In the genomic region with DNA sequence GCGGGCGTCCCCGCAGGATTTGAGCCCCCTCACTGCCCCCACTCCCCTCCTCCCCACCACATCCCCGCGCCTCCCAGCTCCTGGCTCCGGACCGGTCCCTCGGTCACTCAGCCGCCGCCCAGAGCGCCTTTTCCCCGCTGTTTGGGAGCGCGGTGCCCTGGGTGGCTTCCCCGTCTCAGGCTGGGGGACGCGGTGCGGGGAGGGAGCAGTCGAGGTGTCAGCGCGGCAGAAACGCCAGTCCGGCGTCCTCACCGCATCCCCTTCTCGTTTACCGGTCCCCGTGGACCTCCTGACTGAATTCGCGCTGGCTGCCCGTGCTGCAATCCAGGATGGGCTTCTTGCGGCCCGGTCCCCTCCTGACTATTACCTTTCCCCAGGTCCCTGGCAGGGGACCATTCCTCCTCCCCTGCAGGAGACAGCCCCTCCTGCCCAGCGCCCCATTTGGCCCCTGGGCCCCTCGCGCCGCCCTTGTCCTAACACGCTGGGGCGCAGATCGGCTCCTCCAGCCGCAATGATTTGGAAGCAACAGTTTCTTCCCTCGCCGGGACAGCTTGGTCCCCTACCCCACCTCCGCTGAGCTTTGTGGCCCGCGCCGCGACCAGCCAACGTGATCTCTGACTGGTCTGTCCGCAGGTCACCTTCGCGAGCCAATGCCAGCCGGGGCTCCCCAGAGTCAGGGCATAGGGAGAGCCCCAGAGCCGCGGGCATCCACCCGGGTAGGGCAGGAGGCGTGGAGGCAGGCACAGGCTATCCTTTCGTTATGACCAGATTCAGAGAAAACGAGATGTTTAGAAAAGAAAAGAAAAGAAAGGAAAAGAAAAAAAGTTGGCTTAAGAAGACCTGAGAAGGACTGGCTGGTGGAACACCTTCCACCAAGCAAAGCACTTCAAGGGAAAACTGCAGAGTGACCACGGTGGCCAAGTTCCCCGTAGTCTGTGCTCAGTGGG, we compare ENCODE assay signal across 1 cellular context.
TF ChIP-seq lines count a peak whose summit lies in the region.

No MANE protein-coding gene starts in this region.

TF ChIP-seq in H1, 55 proteins besides CTCF, POLR2A, EP300 and RAD21 (continued from another document):
- TF ChIP-seq, protein P1, sequence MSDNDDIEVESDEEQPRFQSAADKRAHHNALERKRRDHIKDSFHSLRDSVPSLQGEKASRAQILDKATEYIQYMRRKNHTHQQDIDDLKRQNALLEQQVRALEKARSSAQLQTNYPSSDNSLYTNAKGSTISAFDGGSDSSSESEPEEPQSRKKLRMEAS (IDR thresholded peaks at IDR 0.05) = no peak
- TF ChIP-seq BACH1 (IDR thresholded peaks at IDR 0.05; ENCODE audit: low read length) = no peak
- TF ChIP-seq GABPA (IDR thresholded peaks at IDR 0.05; ENCODE audit: borderline replicate concordance, insufficient read depth, low read length) = no peak; the same call in 1 of the 2 replicates
- TF ChIP-seq PHF8 (conservative IDR thresholded peaks at IDR 0.05; ENCODE audit: low read depth, low read length) = no peak
- no peak for TF ChIP-seq SAP30 (IDR thresholded peaks at IDR 0.05; ENCODE audit: insufficient read depth, insufficient replicate concordance, low read length)
- no peak for TF ChIP-seq POU5F1 (IDR thresholded peaks at IDR 0.05; ENCODE audit: low read depth, low read length)
- no peak for TF ChIP-seq JUND (IDR thresholded peaks at IDR 0.05; ENCODE audit: low read length)
- no peak for TF ChIP-seq E2F6 (IDR thresholded peaks at IDR 0.05)
- TF ChIP-seq SUZ12 (IDR thresholded peaks at IDR 0.05; ENCODE audit: low read length) = peak; percentile 79
- no peak for TF ChIP-seq POLR2AphosphoS5 (IDR thresholded peaks at IDR 0.05; ENCODE audit: low read depth, low read length)
- peak; percentile 65 for TF ChIP-seq EZH2 (IDR thresholded peaks at IDR 0.05; ENCODE audit: low read depth, low read length, severe bottlenecking)
- TF ChIP-seq MAFK (IDR thresholded peaks at IDR 0.05; ENCODE audit: low read depth, low read length) = no peak
- TF ChIP-seq ASH2L (IDR thresholded peaks at IDR 0.05; ENCODE audit: low read length) = peak; percentile 70
- TF ChIP-seq KDM5A (IDR thresholded peaks at IDR 0.05; ENCODE audit: low read length) = no peak
- no peak for TF ChIP-seq CBX5 (IDR thresholded peaks at IDR 0.05; ENCODE audit: low read depth, low read length)
- TF ChIP-seq JUN (IDR thresholded peaks at IDR 0.05; ENCODE audit: low read depth, low read length) = no peak
- TF ChIP-seq TCF12 (IDR thresholded peaks at IDR 0.05; ENCODE audit: low read depth, low read length) = no peak
- TF ChIP-seq CHD1 (IDR thresholded peaks at IDR 0.05; ENCODE audit: low read depth, low read length) = no peak
- TF ChIP-seq SRF (IDR thresholded peaks at IDR 0.05; ENCODE audit: low read depth, low read length) = no peak
- TF ChIP-seq ZNF274 (IDR thresholded peaks at IDR 0.05; ENCODE audit: borderline replicate concordance, extremely low read depth, low read length) = no peak
- TF ChIP-seq, protein P2, sequence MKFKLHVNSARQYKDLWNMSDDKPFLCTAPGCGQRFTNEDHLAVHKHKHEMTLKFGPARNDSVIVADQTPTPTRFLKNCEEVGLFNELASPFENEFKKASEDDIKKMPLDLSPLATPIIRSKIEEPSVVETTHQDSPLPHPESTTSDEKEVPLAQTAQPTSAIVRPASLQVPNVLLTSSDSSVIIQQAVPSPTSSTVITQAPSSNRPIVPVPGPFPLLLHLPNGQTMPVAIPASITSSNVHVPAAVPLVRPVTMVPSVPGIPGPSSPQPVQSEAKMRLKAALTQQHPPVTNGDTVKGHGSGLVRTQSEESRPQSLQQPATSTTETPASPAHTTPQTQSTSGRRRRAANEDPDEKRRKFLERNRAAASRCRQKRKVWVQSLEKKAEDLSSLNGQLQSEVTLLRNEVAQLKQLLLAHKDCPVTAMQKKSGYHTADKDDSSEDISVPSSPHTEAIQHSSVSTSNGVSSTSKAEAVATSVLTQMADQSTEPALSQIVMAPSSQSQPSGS (IDR thresholded peaks at IDR 0.05; ENCODE audit: low read length) = no peak
- no peak for TF ChIP-seq TAF7 (optimal IDR thresholded peaks at IDR 0.05; ENCODE audit: borderline replicate concordance, low read depth, low read length)
- 0 out of 2 replicates have a peak, but pooled peaks have one; percentile 13 for TF ChIP-seq TAF1 (IDR thresholded peaks at IDR 0.05; ENCODE audit: low read depth, low read length)
- no peak for TF ChIP-seq SP2 (IDR thresholded peaks at IDR 0.05; ENCODE audit: low read length)
- TF ChIP-seq HDAC6 (IDR thresholded peaks at IDR 0.05; ENCODE audit: low read depth, low read length) = no peak
- TF ChIP-seq CHD7 (IDR thresholded peaks at IDR 0.05; ENCODE audit: insufficient replicate concordance, low read length) = no peak
- TF ChIP-seq KDM1A (IDR thresholded peaks at IDR 0.05; ENCODE audit: borderline replicate concordance, low read length) = no peak
- TF ChIP-seq KDM4A (IDR thresholded peaks at IDR 0.05; ENCODE audit: low read depth, low read length, severe bottlenecking) = no peak
- TF ChIP-seq TEAD4 (IDR thresholded peaks at IDR 0.05; ENCODE audit: low read depth, low read length) = no peak
- TF ChIP-seq NRF1 (IDR thresholded peaks at IDR 0.05; ENCODE audit: low read depth, low read length) = no peak
- no peak for TF ChIP-seq RFX5 (IDR thresholded peaks at IDR 0.05; ENCODE audit: borderline replicate concordance, low read depth, low read length)
- no peak for TF ChIP-seq HDAC2 (IDR thresholded peaks at IDR 0.05; ENCODE audit: borderline replicate concordance in 1 of 2, low read depth in 2 of 2, low read length in 2 of 2)
- no peak for TF ChIP-seq CREB1 (IDR thresholded peaks at IDR 0.05)
- no peak for TF ChIP-seq SP1 (IDR thresholded peaks at IDR 0.05; ENCODE audit: low read depth, low read length)
- no peak for TF ChIP-seq GTF2F1 (IDR thresholded peaks at IDR 0.05; ENCODE audit: borderline replicate concordance, low read depth, low read length)
- no peak for TF ChIP-seq RXRA (IDR thresholded peaks at IDR 0.05; ENCODE audit: insufficient read depth, low read depth, low read length)
- TF ChIP-seq SIX5 (IDR thresholded peaks at IDR 0.05; ENCODE audit: low read depth, low read length) = no peak
- peak; percentile 66 for TF ChIP-seq RNF2 (IDR thresholded peaks at IDR 0.05; ENCODE audit: borderline replicate concordance, low read depth, low read length, missing control alignments, poor library complexity, severe bottlenecking)
- TF ChIP-seq SIRT6 (IDR thresholded peaks at IDR 0.05; ENCODE audit: low read length) = no peak
- no peak for TF ChIP-seq FOSL1 (IDR thresholded peaks at IDR 0.05; ENCODE audit: insufficient read depth, low read depth, low read length)
- no peak for TF ChIP-seq EGR1 (IDR thresholded peaks at IDR 0.05; ENCODE audit: borderline replicate concordance, low read depth, low read length)
- no peak for TF ChIP-seq NANOG (IDR thresholded peaks at IDR 0.05; ENCODE audit: insufficient read depth, low read depth, low read length, poor library complexity, severe bottlenecking)
